Comparison of ENCODE assay signal across 8 cellular contexts in the genomic region with DNA sequence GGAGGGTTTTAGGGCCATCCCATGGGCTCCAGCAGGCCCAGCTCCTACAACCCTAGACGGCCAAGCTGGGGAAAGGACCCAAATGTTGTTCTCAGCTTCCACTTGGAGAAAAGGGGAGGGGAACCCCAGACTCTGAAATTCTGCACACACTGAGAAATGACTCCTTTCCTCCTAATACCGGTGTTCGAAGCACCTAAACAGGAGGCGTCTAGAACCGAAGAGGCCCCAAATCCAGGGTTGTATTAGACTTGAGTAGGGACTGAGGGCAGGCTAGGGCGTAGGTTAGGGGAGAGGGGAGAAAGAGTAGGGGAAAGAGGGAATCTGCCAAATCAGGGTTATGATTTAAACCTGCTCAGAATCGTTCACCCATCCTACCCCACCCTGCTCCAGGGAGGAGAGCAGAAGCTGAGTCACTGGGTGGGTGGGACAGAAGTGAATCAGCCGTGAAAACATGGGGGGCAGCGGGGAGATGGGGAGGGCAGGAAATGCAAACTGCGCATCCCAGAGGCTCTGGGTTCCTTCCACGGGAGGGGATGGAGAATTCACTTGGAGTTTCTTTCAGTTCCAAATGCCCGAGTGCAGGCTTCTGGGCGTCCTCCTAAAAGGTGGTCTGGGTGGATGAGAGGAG. TPM values are rescaled to one million over a fixed set of nuclear protein-coding genes. Genes with fewer than 3 reads are reported as not detected.
DNase-seq lines count a peak whose midpoint lies in the region; ATAC-seq, FAIRE-seq and TF ChIP-seq lines count a peak whose summit lies in the region.

No MANE protein-coding gene starts in this region.

- H3K4me1 ChIP-seq in DND-41 (ENCODE audit: insufficient read depth, low read length) (peaks cover 20% of the 10 kb centered on the region), Peyer's patch (peaks cover 5 to 40% (median 11%) of the 10 kb centered on the region in 4 donors)

- no peak overlapping the region for H2AFZ ChIP-seq in DND-41 (ENCODE audit: low read depth, low read length)

- H3K4me3 ChIP-seq in DND-41 (ENCODE audit: low read depth in 1 of 2, low read length in 2 of 2) (peak overlapping the region in 1 of 2 experiments; percentile 53; a peak in 2 of 4 replicates), Peyer's patch (peak overlapping the region; percentile 49 to 62 (median 61)), bronchial epithelial cell (ENCODE audit: low read depth, low read length) (peak overlapping the region; percentile 41)

- H3K9me3 ChIP-seq in DND-41 (ENCODE audit: insufficient read depth, low read length, severe bottlenecking) (no peaks in the 10 kb centered on the region), Peyer's patch (no peaks in the 10 kb centered on the region)

- DNase-seq in DND-41 (no peak), Peyer's patch (no peak), bronchial epithelial cell (ENCODE audit: low read depth) (peak; percentile 79), left lobe of liver (ENCODE audit: low spot score) (peak; percentile 32), stromal cell of bone marrow (ENCODE audit: low read depth) (peak; percentile 86), NK-92 (lab: John Stamatoyannopoulos, UW; ENCODE audit: unreplicated experiment) (no peak), COLO829 (ENCODE audit: low spot score) (no peak)

- H3K27me3 ChIP-seq in DND-41 (ENCODE audit: insufficient read depth, low read length, poor library complexity) (peaks cover 42% of the 10 kb centered on the region), Peyer's patch (no peaks in the 10 kb centered on the region), bronchial epithelial cell (ENCODE audit: control insufficient read depth, insufficient read depth, low read length) (no peaks in the 10 kb centered on the region)

- H3K4me2 ChIP-seq in DND-41 (ENCODE audit: insufficient read depth, low read length) = peak overlapping the region; percentile 80

- H3K79me2 ChIP-seq in DND-41 (ENCODE audit: insufficient read depth, low read length) = no peaks in the 10 kb centered on the region

- H4K20me1 ChIP-seq in DND-41 (ENCODE audit: insufficient read depth, low read length) = peaks cover 7% of the 10 kb centered on the region; the same call in 1 of the 2 replicates

- H3K9ac ChIP-seq in DND-41 (ENCODE audit: low read depth, low read length) = peak overlapping the region; percentile 33; the same call in 1 of the 2 replicates

- FAIRE-seq in bronchial epithelial cell (lab: Jason Lieb, UNC) = no peak

- ATAC-seq in DND-41 (ENCODE audit: insufficient read depth, low read depth) (no peak), left lobe of liver (no peak), GM18867 (IDR thresholded peaks at IDR 0.05; ENCODE audit: unreplicated experiment) (no peak)

- no peak for TF ChIP-seq POLR2A in Peyer's patch (IDR thresholded peaks at IDR 0.05)

- H3K36me3 ChIP-seq in DND-41 (ENCODE audit: insufficient read depth, low read length) (no peaks in the 10 kb centered on the region), Peyer's patch (no peaks in the 10 kb centered on the region), bronchial epithelial cell (ENCODE audit: control insufficient read depth, insufficient read depth, low read length) (no peaks in the 10 kb centered on the region)

- no peak for TF ChIP-seq CTCF in DND-41 (IDR thresholded peaks at IDR 0.05; ENCODE audit: borderline replicate concordance, extremely low read depth, low read length, poor library complexity, severe bottlenecking)
- no peak for TF ChIP-seq CTCF in Peyer's patch (IDR thresholded peaks at IDR 0.05)
- TF ChIP-seq CTCF in bronchial epithelial cell (IDR thresholded peaks at IDR 0.05; ENCODE audit: insufficient read depth, low read length, severe bottlenecking) = no peak

- H3K27ac ChIP-seq in DND-41 (ENCODE audit: low read length) (no peak overlapping the region), Peyer's patch (peak overlapping the region; percentile 61 to 88 (median 76))

RNA-seq across cellular contexts. Expression of a gene that starts 1.0 kb away (rescaled TPM):
- total RNA-seq in Peyer's patch (100 to 1,000 TPM in 2 of 4 donors, 10 to 100 TPM in 2; 68.5 to 191 (median 128) TPM), bronchial epithelial cell (75.5 and 81.6 TPM in 2 replicates), left lobe of liver (5.2 TPM)

RNA-seq across cellular contexts. Expression of a gene that starts 4.8 kb away (rescaled TPM):
- total RNA-seq in Peyer's patch (10 to 100 TPM in 3 of 4 donors, not detected in 1; 13.3 to 55.0 (median 34.5) TPM), bronchial epithelial cell (not detected in 2 replicates), left lobe of liver (0.25 TPM)

RNA-seq across cellular contexts. Expression of a gene that starts 19.3 kb away (rescaled TPM):
- 10 to 100 TPM; 27.8 to 38.7 (median 34.8) TPM for total RNA-seq in Peyer's patch
- total RNA-seq in bronchial epithelial cell = 18.7 and 25.9 TPM in 2 replicates
- 16.2 TPM for total RNA-seq in left lobe of liver

RNA-seq across cellular contexts. Expression of a gene that starts 48.6 kb away (rescaled TPM):
- total RNA-seq in Peyer's patch = 100 to 1,000 TPM in 3 of 4 donors, 10 to 100 TPM in 1; 29.2 to 274 (median 154) TPM
- total RNA-seq in bronchial epithelial cell = 1.3 and 1.8 TPM in 2 replicates
- total RNA-seq in left lobe of liver = 146 TPM

Comparison
In these comparisons a context has a peak if more than half of its experiments do, and no peak if none do; other contexts are left out.
1. DNase-seq: peak in bronchial epithelial cell (single experiment), left lobe of liver (single experiment) and stromal cell of bone marrow (single experiment); none in DND-41 (single experiment), Peyer's patch (0 of 3), NK-92 (single experiment) and COLO829 (single experiment).
2. RNA of a gene that starts 1.0 kb away (total RNA-seq): 68.5 to 191 TPM in Peyer's patch and 75.5 to 81.6 TPM in bronchial epithelial cell; 5.2 TPM in left lobe of liver (single experiment); every median in the first group is over 10 times any median in the second.